8 cellular contexts compared by ENCODE assay signal in genomic region chr11:63939351-63939920, GRCh38. TPM values are rescaled to one million over a fixed set of nuclear protein-coding genes. Genes with fewer than 3 reads are reported as not detected.
DNase-seq lines count a peak whose midpoint lies in the region; ATAC-seq and TF ChIP-seq lines count a peak whose summit lies in the region.

No MANE protein-coding gene starts in this region.

- H2AFZ ChIP-seq in ACC112 (ENCODE audit: low read length, unreplicated experiment) (peak overlapping the region; percentile 82), neural cell (ENCODE audit: low read depth, low read length) (peak overlapping the region; percentile 56)

- peaks cover 9% of the 10 kb centered on the region for H3K36me3 Mint-ChIP-seq in endodermal cell (ENCODE audit: low read depth)

- no peaks in the 10 kb centered on the region for H3K27me3 ChIP-seq in ACC112 (ENCODE audit: insufficient read depth, low read length)
- no peaks in the 10 kb centered on the region for H3K27me3 ChIP-seq in Peyer's patch
- no peaks in the 10 kb centered on the region for H3K27me3 ChIP-seq in endodermal cell (ENCODE audit: control insufficient read depth, insufficient read depth, low read length, poor library complexity, severe bottlenecking)
- no peaks in the 10 kb centered on the region for H3K27me3 ChIP-seq in neural cell (ENCODE audit: insufficient read depth, low read depth, low read length)

- H3K9me3 Mint-ChIP-seq in endodermal cell = peaks cover 1% of the 10 kb centered on the region

- no peaks in the 10 kb centered on the region for H3K27me3 Mint-ChIP-seq in endodermal cell (ENCODE audit: insufficient read depth)

- H3K27ac ChIP-seq in ACC112 (ENCODE audit: low read depth, low read length) (no peak overlapping the region; the same call in 1 of the 2 replicates), Peyer's patch (peak overlapping the region; percentile 69 to 79 (median 75)), endodermal cell (ENCODE audit: low read depth, low read length) (peak overlapping the region; percentile 80), neural cell (ENCODE audit: low read length) (peak overlapping the region; percentile 75)

- H3K9me2 ChIP-seq in neural cell (ENCODE audit: insufficient read depth, low read length) = no peaks in the 10 kb centered on the region

- H3K4me3 Mint-ChIP-seq in endodermal cell = peak overlapping the region; percentile 82

- ATAC-seq in GM21528 (IDR thresholded peaks at IDR 0.05; ENCODE audit: low FRiP score, unreplicated experiment) (peak; percentile 2), GM19351 (IDR thresholded peaks at IDR 0.05; ENCODE audit: unreplicated experiment) (no peak)

- DNase-seq in Peyer's patch (peak in 1 of 3 donors; percentile 20), endodermal cell (no peak), mucosa of gallbladder (ENCODE audit: low spot score) (no peak)
- DNase-seq in stimulated activated CD4-positive, alpha-beta T cell treated with anti-CD3 and anti-CD28 coated beads, Interleukin-2, amount 100 ng/mL, for 24 hours = no peak

- no peak for TF ChIP-seq EP300 in neural cell (conservative IDR thresholded peaks at IDR 0.05; ENCODE audit: poor library complexity, severe bottlenecking)

- no peaks in the 10 kb centered on the region for H4K20me1 ChIP-seq in neural cell (ENCODE audit: insufficient read depth)

- H3K36me3 ChIP-seq in ACC112 (ENCODE audit: insufficient read depth, low read length) = no peaks in the 10 kb centered on the region
- H3K36me3 ChIP-seq in Peyer's patch = no peaks in the 10 kb centered on the region
- peaks cover 7% of the 10 kb centered on the region for H3K36me3 ChIP-seq in endodermal cell (ENCODE audit: control insufficient read depth, insufficient read depth, low read length)
- H3K36me3 ChIP-seq in neural cell (ENCODE audit: insufficient read depth, low read length) = no peaks in the 10 kb centered on the region

- H3K4me1 Mint-ChIP-seq in endodermal cell = peaks cover 34% of the 10 kb centered on the region

- no peaks in the 10 kb centered on the region for H3K9me3 ChIP-seq in Peyer's patch
- no peaks in the 10 kb centered on the region for H3K9me3 ChIP-seq in endodermal cell (ENCODE audit: control insufficient read depth, low read length)
- no peaks in the 10 kb centered on the region for H3K9me3 ChIP-seq in neural cell (ENCODE audit: low read length)

- TF ChIP-seq RAD21 in neural cell (conservative IDR thresholded peaks at IDR 0.05) = no peak

- WGBS in endodermal cell (ENCODE audit: insufficient coverage in 1 of 2, insufficient read length in 1 of 2), 2 experiments = 4 to 10% methylated on average over 14 to 33 of the region's 33 CpGs

- peak overlapping the region; percentile 95 for H3K27ac Mint-ChIP-seq in endodermal cell

- peak overlapping the region; percentile 99 for H3K4me3 ChIP-seq in ACC112 (ENCODE audit: low read depth, low read length)
- peak overlapping the region; percentile 56 to 87 (median 80) for H3K4me3 ChIP-seq in Peyer's patch
- H3K4me3 ChIP-seq in endodermal cell (ENCODE audit: low read length) = peak overlapping the region; percentile 95
- H3K4me3 ChIP-seq in neural cell (ENCODE audit: low read length) = peak overlapping the region; percentile 96

- H3K9ac ChIP-seq in endodermal cell (ENCODE audit: extremely low read depth, low read length, poor library complexity, severe bottlenecking) (peak overlapping the region; percentile 72), neural cell (ENCODE audit: low read length) (peak overlapping the region; percentile 89)

- H3K79me2 ChIP-seq in ACC112 (ENCODE audit: control insufficient read depth, insufficient read depth, low read length, unreplicated experiment) = peaks cover 51% of the 10 kb centered on the region
- H3K79me2 ChIP-seq in neural cell (replicated peaks; ENCODE audit: insufficient read depth, low read length) = peaks cover 44% of the 10 kb centered on the region

- TF ChIP-seq POLR2A in Peyer's patch (IDR thresholded peaks at IDR 0.05) = no peak

- TF ChIP-seq CTCF in Peyer's patch (IDR thresholded peaks at IDR 0.05) (no peak), endodermal cell (conservative IDR thresholded peaks at IDR 0.05) (no peak), neural cell (IDR thresholded peaks at IDR 0.05; ENCODE audit: poor library complexity, severe bottlenecking) (no peak)

- peak overlapping the region; percentile 94 for H3K4me2 ChIP-seq in neural cell (ENCODE audit: low read length)

- peaks cover 5% of the 10 kb centered on the region for H3F3A ChIP-seq in neural cell (ENCODE audit: insufficient read depth, low read length, poor library complexity, severe bottlenecking)

- H3K4me1 ChIP-seq in ACC112 (ENCODE audit: control insufficient read depth, insufficient read depth, low read length, unreplicated experiment) (peaks cover 9% of the 10 kb centered on the region), Peyer's patch (peaks cover 0 to 29% (median 2%) of the 10 kb centered on the region in 4 donors), endodermal cell (ENCODE audit: control insufficient read depth, insufficient read depth, low read length) (no peaks in the 10 kb centered on the region)

TF ChIP-seq in neural cell, 6 proteins besides CTCF, POLR2A, EP300 and RAD21:
- no peak for TF ChIP-seq MXI1 (conservative IDR thresholded peaks at IDR 0.05; ENCODE audit: poor library complexity, severe bottlenecking)
- TF ChIP-seq SMC3 (conservative IDR thresholded peaks at IDR 0.05; ENCODE audit: poor library complexity) = peak; percentile 46
TF ChIP-seq in neural cell: peak in this region for 1.

RNA-seq across cellular contexts. Expression of gene NAA40, which starts 0.6 kb away (rescaled TPM):
- total RNA-seq in Peyer's patch (10 to 100 TPM; 46.2 to 80.0 (median 57.1) TPM), endodermal cell (10 to 100 TPM; 47.2 to 53.5 TPM), mucosa of gallbladder (26.2 TPM)
- polyA plus RNA-seq in endodermal cell (2013, experiment 1 of 2) = 34.7 TPM
- 34.0 TPM for polyA plus RNA-seq in endodermal cell (2013, experiment 2 of 2)
- polyA plus RNA-seq in neural cell = 53.6 and 66.7 TPM in 2 replicates
- 36.3 and 37.3 TPM in 2 replicates for polyA minus RNA-seq in neural cell

RNA-seq across cellular contexts. Expression of gene RCOR2, which starts 22.5 kb away (rescaled TPM):
- total RNA-seq in Peyer's patch (under 1 TPM in 2 of 4 donors, not detected in 2; 0.57 to 0.67 TPM), endodermal cell (10 to 100 TPM; 45.0 to 51.4 TPM), mucosa of gallbladder (2.7 TPM)
- polyA plus RNA-seq in endodermal cell (2013, experiment 1 of 2) = 111 TPM
- polyA plus RNA-seq in endodermal cell (2013, experiment 2 of 2) = 95.2 TPM
- 41.5 and 51.0 TPM in 2 replicates for polyA plus RNA-seq in neural cell
- polyA minus RNA-seq in neural cell = 40.3 and 41.1 TPM in 2 replicates

RNA-seq across cellular contexts. Expression of gene COX8A, which starts 35.0 kb away (rescaled TPM):
- total RNA-seq in Peyer's patch = 1,000 to 10,000 TPM in 2 of 4 donors, 100 to 1,000 TPM in 2; 390 to 1,297 (median 877) TPM
- 100 to 1,000 TPM; 258 to 298 TPM for total RNA-seq in endodermal cell
- polyA plus RNA-seq in endodermal cell (2013, experiment 1 of 2) = 420 TPM
- polyA plus RNA-seq in endodermal cell (2013, experiment 2 of 2) = 373 TPM
- polyA plus RNA-seq in neural cell = 861 and 863 TPM in 2 replicates
- polyA minus RNA-seq in neural cell = 201 and 218 TPM in 2 replicates
- 368 TPM for total RNA-seq in mucosa of gallbladder

RNA-seq across cellular contexts. Expression of gene OTUB1, which starts 46.8 kb away (rescaled TPM):
- total RNA-seq in Peyer's patch = 100 to 1,000 TPM in 1 of 4 donors, 10 to 100 TPM in 3; 79.2 to 110 (median 95.4) TPM
- total RNA-seq in endodermal cell = 10 to 100 TPM; 87.7 to 95.1 TPM
- polyA plus RNA-seq in endodermal cell (2013, experiment 1 of 2) = 147 TPM
- polyA plus RNA-seq in endodermal cell (2013, experiment 2 of 2) = 134 TPM
- polyA plus RNA-seq in neural cell = 103 and 131 TPM in 2 replicates
- 41.9 and 49.7 TPM in 2 replicates for polyA minus RNA-seq in neural cell
- 72.4 TPM for total RNA-seq in mucosa of gallbladder

Comparison
In these comparisons a context has a peak if more than half of its experiments do, and no peak if none do; other contexts are left out.
1. RNA of gene RCOR2, which starts 22.5 kb away (total RNA-seq): 45.0 to 51.4 TPM in endodermal cell; 2.7 TPM in mucosa of gallbladder (single experiment) and 0.57 to 0.67 TPM in Peyer's patch; every median in the first group is over 10 times any median in the second.
2. Peak in every context shown above with its lines, with median percentiles within 50 percentile points of each other: H3K4me3 ChIP-seq.